In genomic region chr15:90234519-90234988, GRCh38 we compare ENCODE assay signal across 7 cellular contexts. TPM values are rescaled to one million over a fixed set of nuclear protein-coding genes. Genes with fewer than 3 reads are reported as not detected.
DNase-seq lines count a peak whose midpoint lies in the region; ATAC-seq and TF ChIP-seq lines count a peak whose summit lies in the region.

No MANE protein-coding gene starts in this region.

- H3K9ac ChIP-seq in GM23248 (peak overlapping the region; percentile 71), skeletal muscle satellite cell (ENCODE audit: low read depth, low read length) (peak overlapping the region; percentile 67)

- H3K9me3 ChIP-seq in GM23248 (ENCODE audit: low read depth) (no peaks in the 10 kb centered on the region), SJCRH30 (replicated peaks) (no peaks in the 10 kb centered on the region), skeletal muscle satellite cell (replicated peaks; ENCODE audit: low read length) (no peaks in the 10 kb centered on the region)

- H3K27me3 ChIP-seq in GM23248 (replicated peaks; ENCODE audit: insufficient read depth) (no peaks in the 10 kb centered on the region), SJCRH30 (no peaks in the 10 kb centered on the region), skeletal muscle satellite cell (ENCODE audit: control insufficient read depth, insufficient read depth, low read length) (no peaks in the 10 kb centered on the region)

- WGBS in GM23248 (ENCODE audit: low coverage in 1 of 2, low lambda C conversion rate in 2 of 2, missing lambda C conversion rate in 2 of 2), 2 experiments, result 37 to 42% methylated on average over 10 of the region's 10 CpGs

- no peaks in the 10 kb centered on the region for H4K20me1 ChIP-seq in GM23248 (ENCODE audit: insufficient read depth)

- no peaks in the 10 kb centered on the region for H3F3A ChIP-seq in GM23248 (ENCODE audit: insufficient read depth)

- H2AFZ ChIP-seq in GM23248, result peak overlapping the region; percentile 92

- H3K27ac ChIP-seq in GM23248 (0 out of 2 replicates have a peak overlapping the region, but pooled peaks have one; percentile 7), SJCRH30 (no peak overlapping the region)

- H3K36me3 ChIP-seq in GM23248 (ENCODE audit: low read depth) (no peaks in the 10 kb centered on the region), SJCRH30 (no peaks in the 10 kb centered on the region), skeletal muscle satellite cell (ENCODE audit: insufficient read depth, low read length) (peaks cover 20% of the 10 kb centered on the region)

- DNase-seq in GM23248 (peak; percentile 39), SJCRH30 (no peak), fibroblast of the aortic adventitia (ENCODE audit: low read depth) (peak; percentile 50), RPMI8226 (no peak)

- in situ Hi-C loops in GM23248 (cut with MboI), result no loop called here

- ATAC-seq in HG02970 (IDR thresholded peaks at IDR 0.05; ENCODE audit: low FRiP score, unreplicated experiment) (no peak), GM19397 (IDR thresholded peaks at IDR 0.05; ENCODE audit: unreplicated experiment) (no peak)

- no peak for TF ChIP-seq CTCF in fibroblast of the aortic adventitia (IDR thresholded peaks at IDR 0.05; ENCODE audit: insufficient read depth, low read length)

- H3K9me2 ChIP-seq in GM23248 (ENCODE audit: insufficient read depth), result no peaks in the 10 kb centered on the region

- H3K4me1 ChIP-seq in GM23248 (ENCODE audit: insufficient read depth), result 0 out of 2 replicates have a peak, but pooled peaks cover 8% of the 10 kb centered on the region
- H3K4me1 ChIP-seq in SJCRH30, result peaks cover 6% of the 10 kb centered on the region; the same call in 1 of the 2 replicates
- peaks cover 8% of the 10 kb centered on the region for H3K4me1 ChIP-seq in skeletal muscle satellite cell (ENCODE audit: control insufficient read depth, insufficient read depth, low read length)

- H3K4me3 ChIP-seq in GM23248 (peak overlapping the region; percentile 90), SJCRH30 (peak overlapping the region; percentile 78), fibroblast of the aortic adventitia (ENCODE audit: low read depth, low read length) (peak overlapping the region; percentile 85), skeletal muscle satellite cell (ENCODE audit: low read length) (peak overlapping the region; percentile 93)

- H3K4me2 ChIP-seq in GM23248 (ENCODE audit: unreplicated experiment) (peak overlapping the region; percentile 93), skeletal muscle satellite cell (ENCODE audit: low read length) (peak overlapping the region; percentile 95)

- H3K79me2 ChIP-seq in GM23248 (ENCODE audit: insufficient read depth), result peaks cover 22% of the 10 kb centered on the region

RNA-seq across cellular contexts. Expression of gene GDPGP1, which starts 0.5 kb away (rescaled TPM):
- 9.0 TPM in 2 replicates for total RNA-seq in GM23248 (2014; rRNA removed; shearing (Covaris generic))
- polyA plus RNA-seq in GM23248 (2016; fragmentation: Nextera tagmentation; extraction: Ambion mirVana), result 1.3 TPM in 2 replicates
- 1.8 and 2.7 TPM in 2 replicates for total RNA-seq in SJCRH30 (2014; rRNA removed; shearing (Covaris generic))
- total RNA-seq in fibroblast of the aortic adventitia (ENCODE audit: low replicate concordance), result 8.7 and 9.6 TPM in 2 replicates
- 4.1 and 4.4 TPM in 2 replicates for total RNA-seq in skeletal muscle satellite cell (2012; rRNA removed)

RNA-seq across cellular contexts. Expression of gene CIB1, which starts 0.8 kb away (rescaled TPM):
- 30.7 and 45.8 TPM in 2 replicates for total RNA-seq in GM23248 (2014; rRNA removed; shearing (Covaris generic))
- 123 and 129 TPM in 2 replicates for polyA plus RNA-seq in GM23248 (2016; fragmentation: Nextera tagmentation; extraction: Ambion mirVana)
- total RNA-seq in SJCRH30 (2014; rRNA removed; shearing (Covaris generic)), result 12.7 and 15.6 TPM in 2 replicates
- 12.8 and 32.3 TPM in 2 replicates for total RNA-seq in fibroblast of the aortic adventitia (ENCODE audit: low replicate concordance)
- 22.8 and 39.1 TPM in 2 replicates for total RNA-seq in skeletal muscle satellite cell (2012; rRNA removed)

RNA-seq across cellular contexts. Expression of gene TTLL13, which starts 14.8 kb away (rescaled TPM):
- total RNA-seq in GM23248 (2014; rRNA removed; shearing (Covaris generic)), result not detected in 2 replicates
- polyA plus RNA-seq in GM23248 (2016; fragmentation: Nextera tagmentation; extraction: Ambion mirVana), result not detected in 2 replicates
- not detected in 2 replicates for total RNA-seq in SJCRH30 (2014; rRNA removed; shearing (Covaris generic))
- 0.09 TPM in 1 of 2 replicates, not detected in the other for total RNA-seq in fibroblast of the aortic adventitia (ENCODE audit: low replicate concordance)
- not detected in 2 replicates for total RNA-seq in skeletal muscle satellite cell (2012; rRNA removed)

RNA-seq across cellular contexts. Expression of gene NGRN, which starts 30.9 kb away (rescaled TPM):
- total RNA-seq in GM23248 (2014; rRNA removed; shearing (Covaris generic)), result 98.8 and 122 TPM in 2 replicates
- polyA plus RNA-seq in GM23248 (2016; fragmentation: Nextera tagmentation; extraction: Ambion mirVana), result 99.5 and 107 TPM in 2 replicates
- total RNA-seq in SJCRH30 (2014; rRNA removed; shearing (Covaris generic)), result 88.9 and 93.4 TPM in 2 replicates
- total RNA-seq in fibroblast of the aortic adventitia (ENCODE audit: low replicate concordance), result 67.2 and 76.3 TPM in 2 replicates
- total RNA-seq in skeletal muscle satellite cell (2012; rRNA removed), result 42.6 and 52.4 TPM in 2 replicates

RNA-seq across cellular contexts. Expression of gene SEMA4B, which starts 33.4 kb away (rescaled TPM):
- 3.2 and 3.6 TPM in 2 replicates for total RNA-seq in GM23248 (2014; rRNA removed; shearing (Covaris generic))
- 4.5 and 4.7 TPM in 2 replicates for polyA plus RNA-seq in GM23248 (2016; fragmentation: Nextera tagmentation; extraction: Ambion mirVana)
- total RNA-seq in SJCRH30 (2014; rRNA removed; shearing (Covaris generic)), result 2.1 and 2.2 TPM in 2 replicates
- total RNA-seq in fibroblast of the aortic adventitia (ENCODE audit: low replicate concordance), result 9.2 and 14.5 TPM in 2 replicates
- 10.9 and 15.2 TPM in 2 replicates for total RNA-seq in skeletal muscle satellite cell (2012; rRNA removed)

Comparison
In these comparisons a context has a peak if more than half of its experiments do, and no peak if none do; other contexts are left out.
1. DNase-seq: peak in GM23248 (single experiment) and fibroblast of the aortic adventitia (single experiment); none in SJCRH30 (0 of 2) and RPMI8226 (single experiment).
2. Peak in every context shown above with its lines, with median percentiles within 50 percentile points of each other: H3K4me3 ChIP-seq.